Comparison of ENCODE assay signal across 8 cellular contexts in genomic region chr6:35452186-35453090, GRCh38. TPM values are rescaled to one million over a fixed set of nuclear protein-coding genes. Genes with fewer than 3 reads are reported as not detected.
DNase-seq lines count a peak whose midpoint lies in the region; ATAC-seq and TF ChIP-seq lines count a peak whose summit lies in the region.

Gene FANCE, plus strand, starts transcription at chr6:35452338. Its CDS starts 208 bp downstream, at chr6:35452546.

- H3K4me2 ChIP-seq in osteoblast (ENCODE audit: insufficient read depth, low read length) = peak within 1 kb of the TSS; percentile 92

- peak; percentile 76 for DNase-seq in GM12864 (ENCODE audit: low read depth)
- DNase-seq in NCI-H1092 (lab: John Stamatoyannopoulos, UW) = peak; percentile 63
- peak; percentile 83 for DNase-seq in SKM-1 treated with dmso at 0.1 percent for 144 hours (lab: John Stamatoyannopoulos, UW; ENCODE audit: unreplicated experiment)
- DNase-seq in activated naive CD4-positive, alpha-beta T cell treated with anti-CD3 and anti-CD28 coated beads, Interleukin-2, amount 50 U/mL, for 72 hours (ENCODE audit: low spot score in 2 of 2) = peak; percentile 95 to 98
- peak; percentile 94 for DNase-seq in glomerular visceral epithelial cell (ENCODE audit: extremely low spot score)
- DNase-seq in osteoblast (ENCODE audit: insufficient read length, low spot score, missing footprints) = peak; percentile 98
- DNase-seq in testis = peak; percentile 97

- no peak for TF ChIP-seq POLR2A in testis (IDR thresholded peaks at IDR 0.05)

- 1% methylated on average over 18 to 66 of the region's 87 CpGs for WGBS in testis, 2 donors

- ATAC-seq in HG02588 (IDR thresholded peaks at IDR 0.05; ENCODE audit: unreplicated experiment) = peak; percentile 89
- ATAC-seq in activated naive CD4-positive, alpha-beta T cell treated with anti-CD3 and anti-CD28 coated beads, Interleukin-2, amount 50 U/mL, for 72 hours = peak; percentile 87 to 91

- no peak within 1 kb of the TSS for H3K27ac Mint-ChIP-seq in activated naive CD4-positive, alpha-beta T cell treated with anti-CD3 and anti-CD28 coated beads, Interleukin-2, amount 50 U/mL, for 72 hours

- H2AFZ ChIP-seq in osteoblast (ENCODE audit: low read length) = peak within 1 kb of the TSS; percentile 90

- H3K36me3 ChIP-seq in osteoblast (ENCODE audit: insufficient read depth, low read length) (peaks cover 3% of the 10 kb centered on the region), testis (ENCODE audit: low read depth, missing control alignments) (no peaks in the 10 kb centered on the region)

- H3K4me3 ChIP-seq in GM12864 (ENCODE audit: low read depth, low read length) (peak within 1 kb of the TSS; percentile 87), osteoblast (ENCODE audit: insufficient read depth, low read length) (peak within 1 kb of the TSS; percentile 85), testis (peak within 1 kb of the TSS; percentile 61 to 67)

- peaks cover 26% of the 10 kb centered on the region for H3K4me1 ChIP-seq in osteoblast (ENCODE audit: insufficient read depth, low read length)
- peaks cover 14% of the 10 kb centered on the region for H3K4me1 ChIP-seq in testis

- no peaks in the 10 kb centered on the region for H3K9me3 ChIP-seq in osteoblast (ENCODE audit: low read depth, low read length)
- no peaks in the 10 kb centered on the region for H3K9me3 ChIP-seq in testis

- TF ChIP-seq CTCF in GM12864 (IDR thresholded peaks at IDR 0.05; ENCODE audit: low read depth, low read length, missing control alignments) (no peak), osteoblast (IDR thresholded peaks at IDR 0.05; ENCODE audit: extremely low read depth, low read depth, low read length) (no peak), testis (IDR thresholded peaks at IDR 0.05) (no peak)

- no peaks in the 10 kb centered on the region for H3K9me3 Mint-ChIP-seq in activated naive CD4-positive, alpha-beta T cell treated with anti-CD3 and anti-CD28 coated beads, Interleukin-2, amount 50 U/mL, for 72 hours

- intact Hi-C loops in testis (cut with DNase I; ENCODE audit: low total_unique reads) = loop anchor here (5.0 kb wide), 1 partner anchor 95 kb away; no protein-coding TSS in a partner anchor

- H3K79me2 ChIP-seq in osteoblast (ENCODE audit: insufficient read depth, low read length) = peaks cover 9% of the 10 kb centered on the region

- peaks cover 15 to 24% of the 10 kb centered on the region in 2 donors for H3K36me3 Mint-ChIP-seq in activated naive CD4-positive, alpha-beta T cell treated with anti-CD3 and anti-CD28 coated beads, Interleukin-2, amount 50 U/mL, for 72 hours

- no peaks in the 10 kb centered on the region for H4K20me1 ChIP-seq in osteoblast (ENCODE audit: insufficient read depth, low read length)

- H3K27ac ChIP-seq in osteoblast (ENCODE audit: low read depth, low read length) (no peak within 1 kb of the TSS), testis (peak within 1 kb of the TSS in 1 of 2 donors; percentile 74)

- H3K27me3 ChIP-seq in osteoblast (ENCODE audit: insufficient read depth, low read length) (peaks cover 4% of the 10 kb centered on the region), testis (no peaks in the 10 kb centered on the region)

RNA-seq across cellular contexts. Expression of gene FANCE, which starts in this region (rescaled TPM):
- 10 to 100 TPM; 14.3 to 14.7 TPM for total RNA-seq in activated naive CD4-positive, alpha-beta T cell treated with anti-CD3 and anti-CD28 coated beads, Interleukin-2, amount 50 U/mL, for 72 hours
- total RNA-seq in osteoblast (13.8 and 16.6 TPM in 2 replicates), testis (10 to 100 TPM; 14.1 to 15.0 TPM)
- 18.0 TPM for polyA plus RNA-seq in testis (ENCODE audit: insufficient read depth, low read depth, low replicate concordance)
